Comparison of ENCODE assay signal across 14 cellular contexts in the genomic region with DNA sequence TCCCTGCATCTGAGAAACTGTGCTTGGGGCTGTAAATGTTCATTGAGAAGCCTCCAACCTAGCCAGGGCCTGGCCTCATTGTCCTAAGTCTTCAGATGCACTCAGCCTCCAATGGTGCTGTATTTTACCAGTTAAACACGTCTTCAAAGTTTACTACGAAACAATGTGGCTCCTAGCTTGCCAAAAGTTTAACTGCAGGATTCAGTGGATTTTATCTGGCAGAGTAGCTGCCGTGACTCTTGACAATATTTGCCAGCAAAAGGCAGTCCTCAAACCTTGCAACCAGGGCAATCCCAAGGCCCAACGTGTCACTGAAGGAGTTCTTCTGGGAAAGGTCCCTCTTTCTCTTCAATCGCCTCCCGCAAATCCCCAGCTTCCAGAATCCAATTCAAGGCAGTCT. TPM values are rescaled to one million over a fixed set of nuclear protein-coding genes. Genes with fewer than 3 reads are reported as not detected.
DNase-seq lines count a peak whose midpoint lies in the region; ATAC-seq, FAIRE-seq and TF ChIP-seq lines count a peak whose summit lies in the region.
"Had no signal": no experiment of that assay in that cellular context is flagged by ENCODE, and none has a peak within 500 bp of the region (broad histone marks: within the 10 kb centered on the region; RNA-seq: fewer than 3 reads in every experiment).

No MANE protein-coding gene starts in this region.

- H3K4me3 Mint-ChIP-seq in HFFc6 (peak overlapping the region; percentile 89), mesothelial cell of epicardium (peak overlapping the region; percentile 66), natural killer cell (no peak overlapping the region)
- H3K4me3 Mint-ChIP-seq: activated CD8-positive, alpha-beta T cell treated with anti-CD3 and anti-CD28 coated beads for 36 hours; activated naive CD8-positive, alpha-beta T cell treated with anti-CD3 and anti-CD28 coated beads for 36 hours had no signal

- intact Hi-C loops in colonic mucosa (cut with DNase I): loop anchor here (5.0 kb wide), 1 partner anchor 133 kb away; no protein-coding TSS in a partner anchor
- intact Hi-C loops in spleen (cut with DNase I; ENCODE audit: low total_unique reads): loop anchor here (5.0 to 10.0 kb wide), 2 partner anchors 133 to 575 kb away; no protein-coding TSS in a partner anchor
- intact Hi-C loops in natural killer cell (cut with micrococcal nuclease): no loop called here

- peak overlapping the region; percentile 49 for H3K27ac ChIP-seq in colonic mucosa
- H3K27ac ChIP-seq in spleen: peak overlapping the region in 1 of 8 donors; percentile 15

- no peak for ATAC-seq in natural killer cell
- ATAC-seq: activated CD8-positive, alpha-beta T cell treated with anti-CD3 and anti-CD28 coated beads for 36 hours had no signal

- H3K9me3 Mint-ChIP-seq in HFFc6: no peaks in the 10 kb centered on the region
- H3K9me3 Mint-ChIP-seq in mesothelial cell of epicardium: no peaks in the 10 kb centered on the region
- H3K9me3 Mint-ChIP-seq in natural killer cell: peaks cover 0 to 3% of the 10 kb centered on the region in 2 donors
- H3K9me3 Mint-ChIP-seq: activated CD8-positive, alpha-beta T cell treated with anti-CD3 and anti-CD28 coated beads for 36 hours; activated naive CD8-positive, alpha-beta T cell treated with anti-CD3 and anti-CD28 coated beads for 36 hours had no signal

- H3K9me3 ChIP-seq in colonic mucosa: no peaks in the 10 kb centered on the region
- no peaks in the 10 kb centered on the region for H3K9me3 ChIP-seq in spleen

- H3K27me3 Mint-ChIP-seq in HFFc6 (ENCODE audit: insufficient read depth): peaks cover 1% of the 10 kb centered on the region
- H3K27me3 Mint-ChIP-seq in mesothelial cell of epicardium (ENCODE audit: low read depth): peaks cover 61% of the 10 kb centered on the region
- peaks cover 0 to 8% of the 10 kb centered on the region in 2 donors for H3K27me3 Mint-ChIP-seq in natural killer cell (ENCODE audit: low read depth in 2 of 2)

- peaks cover 54% of the 10 kb centered on the region for H3K4me1 Mint-ChIP-seq in HFFc6 (ENCODE audit: low read depth)
- H3K4me1 Mint-ChIP-seq in mesothelial cell of epicardium: peaks cover 3% of the 10 kb centered on the region
- no peaks in the 10 kb centered on the region for H3K4me1 Mint-ChIP-seq in natural killer cell
- H3K4me1 Mint-ChIP-seq: activated naive CD8-positive, alpha-beta T cell treated with anti-CD3 and anti-CD28 coated beads for 36 hours had no signal

- WGBS in spleen, 5 donors: 66 to 82% (median 71%) methylated on average over 6 of the region's 6 CpGs

- peak overlapping the region in 1 of 2 donors; percentile 76 for H3K9ac ChIP-seq in colonic mucosa (ENCODE audit: low read depth in 2 of 2, low read length in 2 of 2)

- H3K36me3 Mint-ChIP-seq in HFFc6 (ENCODE audit: low read depth): no peaks in the 10 kb centered on the region
- H3K36me3 Mint-ChIP-seq in mesothelial cell of epicardium: no peaks in the 10 kb centered on the region
- H3K36me3 Mint-ChIP-seq in natural killer cell: no peaks in the 10 kb centered on the region
- H3K36me3 Mint-ChIP-seq: activated naive CD8-positive, alpha-beta T cell treated with anti-CD3 and anti-CD28 coated beads for 36 hours had no signal

- no peak for TF ChIP-seq POLR2A in spleen (IDR thresholded peaks at IDR 0.05)

- H3K36me3 ChIP-seq in colonic mucosa (no peaks in the 10 kb centered on the region), spleen (no peaks in the 10 kb centered on the region)

- DNase-seq in HFFc6 (no peak), colonic mucosa (peak; percentile 45), mesothelial cell of epicardium (ENCODE audit: low spot score in 2 of 2, unreplicated experiment in 2 of 2) (no peak), spleen (no peak), OCI-M2 (lab: John Stamatoyannopoulos, UW; ENCODE audit: unreplicated experiment) (no peak), RCC 7860 (ENCODE audit: low spot score) (no peak), natural killer cell (no peak), HK-2 (ENCODE audit: unreplicated experiment) (no peak)
- DNase-seq: activated CD8-positive, alpha-beta T cell treated with anti-CD3 and anti-CD28 coated beads for 36 hours; activated naive CD8-positive, alpha-beta T cell treated with anti-CD3 and anti-CD28 coated beads for 36 hours; NCI-H1048; T-helper 1 cell had no signal

- H3K4me1 ChIP-seq in colonic mucosa (peaks cover 2% of the 10 kb centered on the region), spleen (peaks cover 0 to 13% (median 2%) of the 10 kb centered on the region in 6 donors)

- H3K27ac Mint-ChIP-seq in HFFc6 (no peak overlapping the region), mesothelial cell of epicardium (no peak overlapping the region), natural killer cell (no peak overlapping the region)
- H3K27ac Mint-ChIP-seq: activated CD8-positive, alpha-beta T cell treated with anti-CD3 and anti-CD28 coated beads for 36 hours; activated naive CD8-positive, alpha-beta T cell treated with anti-CD3 and anti-CD28 coated beads for 36 hours had no signal

- TF ChIP-seq CTCF in HFFc6 (IDR thresholded peaks at IDR 0.05) (no peak), colonic mucosa (IDR thresholded peaks at IDR 0.05) (no peak), mesothelial cell of epicardium (IDR thresholded peaks at IDR 0.05; ENCODE audit: unreplicated experiment) (no peak), spleen (IDR thresholded peaks at IDR 0.05 in 8 of 11, conservative IDR thresholded peaks at IDR 0.05 in 3 of 11) (no peak), natural killer cell (IDR thresholded peaks at IDR 0.05) (no peak)

- FAIRE-seq in RCC 7860 (lab: Jason Lieb, UNC): no peak
- FAIRE-seq: endometrium, islet of Langerhans had no signal

- H3K27me3 ChIP-seq in colonic mucosa (no peaks in the 10 kb centered on the region), spleen (replicated peaks in 1 of 7) (peaks cover 0 to 54% (median 5%) of the 10 kb centered on the region in 7 donors)

- H3K4me3 ChIP-seq in colonic mucosa: peak overlapping the region; percentile 80
- peak overlapping the region in 5 of 8 donors; percentile 16 to 71 (median 43) for H3K4me3 ChIP-seq in spleen

RNA-seq across cellular contexts. Expression of gene PID1, which starts 1.1 kb away (rescaled TPM):
- 1 to 10 TPM; 6.7 to 9.1 (median 8.6) TPM for total RNA-seq in HFFc6 (2021; fragmentation: NEBNext Ultra II Directional; extraction: Animal tissue kit (Norgen Biotek cat#: 25700))
- total RNA-seq in colonic mucosa (10 to 100 TPM; 30.2 to 40.3 TPM), mesothelial cell of epicardium (2.0 to 2.4 TPM (median 2.1 TPM) in 3 replicates), spleen (10 to 100 TPM; 11.8 to 30.0 (median 17.0) TPM), natural killer cell (1 to 10 TPM in 2 of 3 donors, under 1 TPM in 1; 0.56 to 3.0 (median 1.0) TPM)
- 1 to 10 TPM; 3.2 to 5.2 (median 4.1) TPM for polyA plus RNA-seq in spleen
- total RNA-seq: activated CD8-positive, alpha-beta T cell treated with anti-CD3 and anti-CD28 coated beads for 36 hours; activated naive CD8-positive, alpha-beta T cell treated with anti-CD3 and anti-CD28 coated beads for 36 hours had no signal
